ENCODE assay signal across 1 cellular context in genomic region chr19:18224525-18225354, GRCh38.
TF ChIP-seq lines count a peak whose summit lies in the region.

No MANE protein-coding gene starts in this region.

TF ChIP-seq in GM12878, 131 proteins besides CTCF, POLR2A, EP300 and RAD21:
- TF ChIP-seq REST (IDR thresholded peaks at IDR 0.05; ENCODE audit: low read depth, low read length) (no peak), NBN (IDR thresholded peaks at IDR 0.05) (no peak), ZNF207 (IDR thresholded peaks at IDR 0.05; ENCODE audit: borderline replicate concordance) (peak; percentile 43; the same call in 1 of the 2 replicates), PAX8 (IDR thresholded peaks at IDR 0.05) (no peak), CHD4 (IDR thresholded peaks at IDR 0.05) (no peak), MAX (IDR thresholded peaks at IDR 0.05; ENCODE audit: low read depth, low read length) (no peak), ZSCAN29 (IDR thresholded peaks at IDR 0.05) (no peak), IRF4 (IDR thresholded peaks at IDR 0.05; ENCODE audit: low read depth, low read length) (no peak), E2F8 (IDR thresholded peaks at IDR 0.05; ENCODE audit: low read depth, partially characterized antibody) (no peak), SREBF2 (IDR thresholded peaks at IDR 0.05; ENCODE audit: low read length) (no peak), FOS (IDR thresholded peaks at IDR 0.05; ENCODE audit: borderline replicate concordance, extremely low read depth, insufficient read length) (no peak), RUNX3 (IDR thresholded peaks at IDR 0.05; ENCODE audit: low read length) (no peak), BMI1 (IDR thresholded peaks at IDR 0.05; ENCODE audit: borderline replicate concordance) (no peak), CEBPB (IDR thresholded peaks at IDR 0.05; ENCODE audit: borderline replicate concordance in 1 of 2, low read depth in 2 of 2, low read length in 2 of 2) (no peak), TCF12 (IDR thresholded peaks at IDR 0.05; ENCODE audit: low read depth, low read length) (no peak), GATAD2B (conservative IDR thresholded peaks at IDR 0.05; ENCODE audit: low read depth) (0 out of 2 replicates have a peak, but pooled peaks have one; percentile 18), EGR1 (IDR thresholded peaks at IDR 0.05; ENCODE audit: borderline replicate concordance in 1 of 2, low read depth in 2 of 2, low read length in 2 of 2) (no peak), POLR2AphosphoS2 (IDR thresholded peaks at IDR 0.05; ENCODE audit: low read depth, low read length) (no peak), NR2F1 (conservative IDR thresholded peaks at IDR 0.05) (0 out of 2 replicates have a peak, but pooled peaks have one; percentile 46), ZNF687 (IDR thresholded peaks at IDR 0.05) (no peak), TARDBP (IDR thresholded peaks at IDR 0.05; ENCODE audit: borderline replicate concordance) (no peak), PKNOX1 (IDR thresholded peaks at IDR 0.05) (peak; percentile 60), BRCA1 (IDR thresholded peaks at IDR 0.05; ENCODE audit: low read depth, low read length) (no peak), DPF2 (IDR thresholded peaks at IDR 0.05) (0 out of 2 replicates have a peak, but pooled peaks have one; percentile 23), GABPA (IDR thresholded peaks at IDR 0.05; ENCODE audit: low read depth) (no peak), NRF1 (conservative IDR thresholded peaks at IDR 0.05; ENCODE audit: low read depth, low read length) (no peak), CREM (IDR thresholded peaks at IDR 0.05; ENCODE audit: low read depth) (no peak), CREB1 (IDR thresholded peaks at IDR 0.05; ENCODE audit: low read depth) (no peak), POU2F2 (IDR thresholded peaks at IDR 0.05; ENCODE audit: borderline replicate concordance, low read depth, low read length) (no peak), ZZZ3 (IDR thresholded peaks at IDR 0.05; ENCODE audit: control insufficient read depth, insufficient read length, low read depth) (no peak), IKZF1 (conservative IDR thresholded peaks at IDR 0.05) (peak; percentile 62), CEBPZ (IDR thresholded peaks at IDR 0.05; ENCODE audit: low read depth, low read length) (no peak), BCL11A (IDR thresholded peaks at IDR 0.05; ENCODE audit: low read depth, low read length) (no peak), HDGF (IDR thresholded peaks at IDR 0.05) (peak; percentile 66; the same call in 1 of the 2 replicates), KAT2A (conservative IDR thresholded peaks at IDR 0.05; ENCODE audit: control insufficient read depth, low read depth, low read length) (no peak), TBL1XR1 (IDR thresholded peaks at IDR 0.05; ENCODE audit: low read depth, low read length) (0 out of 2 replicates have a peak, but pooled peaks have one; percentile 36), MLLT1 (IDR thresholded peaks at IDR 0.05) (no peak), JUND (IDR thresholded peaks at IDR 0.05; ENCODE audit: low read depth, low read length) (no peak), E4F1 (IDR thresholded peaks at IDR 0.05; ENCODE audit: borderline replicate concordance, partially characterized antibody) (no peak)
